Comparison of ENCODE assay signal across 7 cellular contexts in genomic region chrX:45154462-45154861, GRCh38. TPM values are rescaled to one million over a fixed set of nuclear protein-coding genes. Genes with fewer than 3 reads are reported as not detected.
"Had no signal": no experiment of that assay in that cellular context is flagged by ENCODE, and none has a peak within 500 bp of the region (broad histone marks: within the 10 kb centered on the region; RNA-seq: fewer than 3 reads in every experiment).

No MANE protein-coding gene starts in this region.

- ATAC-seq: GM23338, HepG2 had no signal

- H3K4me3 ChIP-seq: GM23338 had no signal

- H3K4me2 ChIP-seq: GM23338 had no signal

- DNase-seq: H9, HCEC 1CT had no signal

- H2AFZ ChIP-seq: GM23338 had no signal

- H3K27ac ChIP-seq: HL-60 had no signal

RNA-seq across cellular contexts. Expression of gene DIPK2B, which starts 46.2 kb away (rescaled TPM):
- total RNA-seq: GM23338, H1, H9, HepG2 had no signal
- polyA plus RNA-seq: GM23338, H1, HepG2, IgD-negative memory B cell had no signal
